1 cellular context compared by ENCODE assay signal in the genomic region with DNA sequence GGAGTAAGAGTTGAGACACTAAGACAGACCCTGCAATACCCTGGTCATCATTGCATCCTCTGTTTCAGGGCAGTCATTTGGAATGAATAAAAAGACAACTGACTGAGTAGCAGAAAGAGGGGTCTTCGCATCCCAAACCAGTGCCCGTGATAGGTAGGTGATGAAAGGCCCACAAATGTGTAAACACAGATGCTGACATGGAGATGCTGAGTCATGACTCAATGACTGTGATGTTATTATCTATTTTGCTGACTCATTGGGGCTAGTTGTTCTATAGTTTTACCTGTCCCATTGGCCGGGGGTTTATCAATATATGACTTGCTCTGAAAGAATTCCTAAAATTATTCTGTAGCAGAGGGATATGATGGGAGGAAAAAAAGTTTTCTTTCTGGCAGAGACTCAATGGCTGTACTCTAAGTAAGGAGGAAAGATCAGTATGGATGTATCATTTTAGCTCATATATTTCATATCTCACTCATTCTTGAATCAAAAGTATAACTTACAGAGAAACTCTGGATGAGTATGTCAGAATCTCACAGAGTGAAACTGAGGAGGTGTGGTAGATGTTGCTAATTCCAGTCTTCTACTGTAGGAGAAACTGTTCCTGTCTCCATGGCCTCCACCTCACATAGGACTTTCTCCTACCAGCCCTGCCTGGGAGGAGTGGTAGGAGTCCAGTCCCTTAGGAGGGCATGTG.
TF ChIP-seq lines count a peak whose summit lies in the region.

No MANE protein-coding gene starts in this region.

TF ChIP-seq in K562, 482 proteins besides CTCF, POLR2A, EP300 and RAD21 (continued from another document):
- no peak for TF ChIP-seq MYC (IDR thresholded peaks at IDR 0.05; ENCODE audit: low read depth, low read length)
- TF ChIP-seq MYC (CRISPR knock-in tag; IDR thresholded peaks at IDR 0.05; ENCODE audit: borderline replicate concordance, low read depth), result no peak
- peak; percentile 69 for TF ChIP-seq ZEB2 (IDR thresholded peaks at IDR 0.05)
- no peak for TF ChIP-seq RBFOX2 (IDR thresholded peaks at IDR 0.05; ENCODE audit: low read depth, low read length)
- TF ChIP-seq MAFF (IDR thresholded peaks at IDR 0.05; ENCODE audit: low read length), result peak; percentile 97
- TF ChIP-seq NBN (IDR thresholded peaks at IDR 0.05; ENCODE audit: low read depth), result no peak
- TF ChIP-seq SMARCA4 (IDR thresholded peaks at IDR 0.05), result peak; percentile 85
- TF ChIP-seq, protein P1, sequence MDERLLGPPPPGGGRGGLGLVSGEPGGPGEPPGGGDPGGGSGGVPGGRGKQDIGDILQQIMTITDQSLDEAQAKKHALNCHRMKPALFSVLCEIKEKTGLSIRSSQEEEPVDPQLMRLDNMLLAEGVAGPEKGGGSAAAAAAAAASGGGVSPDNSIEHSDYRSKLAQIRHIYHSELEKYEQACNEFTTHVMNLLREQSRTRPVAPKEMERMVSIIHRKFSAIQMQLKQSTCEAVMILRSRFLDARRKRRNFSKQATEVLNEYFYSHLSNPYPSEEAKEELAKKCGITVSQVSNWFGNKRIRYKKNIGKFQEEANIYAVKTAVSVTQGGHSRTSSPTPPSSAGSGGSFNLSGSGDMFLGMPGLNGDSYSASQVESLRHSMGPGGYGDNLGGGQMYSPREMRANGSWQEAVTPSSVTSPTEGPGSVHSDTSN (CRISPR knock-in tag; IDR thresholded peaks at IDR 0.05; ENCODE audit: low read depth), result no peak
- TF ChIP-seq, protein P1 (tag; conservative IDR thresholded peaks at IDR 0.05; ENCODE audit: low read depth), result peak; percentile 71
- TF ChIP-seq ZNF316 (IDR thresholded peaks at IDR 0.05), result peak; percentile 100
